8 cellular contexts compared by ENCODE assay signal in the genomic region with DNA sequence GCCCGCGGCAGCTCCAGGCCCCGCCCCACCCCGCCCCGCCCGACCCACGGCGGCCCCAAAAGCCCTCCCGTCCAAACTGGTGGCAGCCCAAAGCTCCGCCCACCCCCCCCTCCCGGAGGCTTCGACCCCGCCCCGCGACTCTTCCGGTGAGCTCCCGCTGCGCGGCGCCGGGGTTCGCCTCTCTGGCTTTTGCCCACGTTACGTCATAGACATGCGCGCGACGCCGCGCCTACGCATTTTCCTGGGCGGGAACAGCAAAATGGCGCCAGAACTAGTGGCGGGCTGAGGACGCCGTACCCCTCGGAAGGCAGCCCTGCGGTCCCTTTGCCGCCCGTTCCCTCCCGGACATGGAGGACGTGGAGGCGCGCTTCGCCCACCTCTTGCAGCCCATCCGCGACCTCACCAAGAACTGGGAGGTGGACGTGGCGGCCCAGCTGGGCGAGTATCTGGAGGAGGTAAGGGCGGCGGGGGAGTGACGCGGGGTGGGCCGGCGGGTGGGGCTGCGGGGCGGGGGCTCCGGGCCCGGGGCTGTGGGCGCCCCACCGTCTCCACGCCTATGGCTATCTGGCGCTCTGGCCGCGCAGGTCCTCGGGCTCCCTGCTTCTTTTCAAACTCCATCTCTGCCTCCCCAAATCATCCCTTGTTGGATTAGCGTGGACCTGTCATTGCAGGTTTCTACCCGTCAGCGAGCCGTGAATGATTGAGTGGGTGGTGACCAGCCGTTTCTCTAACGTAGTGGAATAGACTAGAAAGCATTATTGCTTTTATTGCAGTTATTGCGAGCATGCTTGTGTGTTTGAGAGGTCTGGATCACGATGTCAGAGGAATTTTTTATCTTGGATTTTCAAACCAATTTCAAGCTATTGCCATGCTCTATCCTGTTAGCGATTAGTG. TPM values are rescaled to one million over a fixed set of nuclear protein-coding genes. Genes with fewer than 3 reads are reported as not detected.
DNase-seq lines count a peak whose midpoint lies in the region; TF ChIP-seq lines count a peak whose summit lies in the region.

A gene (plus strand): TSS at position 234 of the 894 bp plus-strand sequence. CDS start 114 bp downstream, at position 348.

- in situ Hi-C loops in GM23248 (cut with MboI) = no loop called here

- DNase-seq in GM23248 (peak; percentile 99), Kasumi-1 (lab: John Stamatoyannopoulos, UW) (peak; percentile 90 to 94), RWPE1 (ENCODE audit: low spot score) (peak; percentile 99), fibroblast of the conjunctiva (ENCODE audit: low read depth) (peak; percentile 93)
- peak; percentile 100 for DNase-seq in activated effector memory CD4-positive, alpha-beta T cell treated with anti-CD3 and anti-CD28 coated beads, Interleukin-2, amount 50 U/mL, for 16 hours

- H3K27me3 Mint-ChIP-seq in nephron (ENCODE audit: low read depth) = no peaks in the 10 kb centered on the region
- no peaks in the 10 kb centered on the region for H3K27me3 Mint-ChIP-seq in stimulated activated naive CD8-positive, alpha-beta T cell treated with anti-CD3 and anti-CD28 coated beads, Interleukin-15, Interleukin-2, amounts not matched to agents 100 ng/mL and 50 ng/mL, for 24 hours

- H3K9ac ChIP-seq in GM23248 = peak within 1 kb of the TSS; percentile 97

- H3K36me3 Mint-ChIP-seq in nephron (ENCODE audit: low read depth) = peaks cover 5% of the 10 kb centered on the region
- peaks cover 11% of the 10 kb centered on the region for H3K36me3 Mint-ChIP-seq in stimulated activated naive CD8-positive, alpha-beta T cell treated with anti-CD3 and anti-CD28 coated beads, Interleukin-15, Interleukin-2, amounts not matched to agents 100 ng/mL and 50 ng/mL, for 24 hours (ENCODE audit: low read depth)

- H4K20me1 ChIP-seq in DOHH2 (ENCODE audit: control insufficient read depth, insufficient read depth, low read depth, low read length) = peaks cover 14% of the 10 kb centered on the region; the same call in 1 of the 2 replicates
- H4K20me1 ChIP-seq in GM23248 (ENCODE audit: insufficient read depth) = no peaks in the 10 kb centered on the region; the same call in 1 of the 2 replicates

- POLR2A ChIA-PET in RWPE1 (lab: Yijun Ruan, JAX; ENCODE audit: low non-redundant PET) = interaction anchor here (0.6 to 0.8 kb wide), 3 partner anchors 15 to 55 kb away, joined by 4 to 5 read pairs (median 4); a partner anchor contains a TSS

- no peaks in the 10 kb centered on the region for H3K9me3 ChIP-seq in DOHH2 (ENCODE audit: control insufficient read depth, insufficient read depth, low read length)
- H3K9me3 ChIP-seq in GM23248 (ENCODE audit: low read depth) = no peaks in the 10 kb centered on the region

- H3K4me2 ChIP-seq in DOHH2 (ENCODE audit: low read length) (peak within 1 kb of the TSS; percentile 99), GM23248 (ENCODE audit: unreplicated experiment) (peak within 1 kb of the TSS; percentile 100)

- peaks cover 12% of the 10 kb centered on the region for H3K4me1 Mint-ChIP-seq in nephron
- peaks cover 29% of the 10 kb centered on the region for H3K4me1 Mint-ChIP-seq in stimulated activated naive CD8-positive, alpha-beta T cell treated with anti-CD3 and anti-CD28 coated beads, Interleukin-15, Interleukin-2, amounts not matched to agents 100 ng/mL and 50 ng/mL, for 24 hours (ENCODE audit: low read depth)

- H3K4me3 ChIP-seq in DOHH2 (ENCODE audit: low read length) = peak within 1 kb of the TSS; percentile 100
- H3K4me3 ChIP-seq in GM23248 = peak within 1 kb of the TSS; percentile 94

- peak within 1 kb of the TSS; percentile 81 to 96 (median 91) for H3K27ac Mint-ChIP-seq in nephron
- H3K27ac Mint-ChIP-seq in stimulated activated naive CD8-positive, alpha-beta T cell treated with anti-CD3 and anti-CD28 coated beads, Interleukin-15, Interleukin-2, amounts not matched to agents 100 ng/mL and 50 ng/mL, for 24 hours = peak within 1 kb of the TSS; percentile 97

- peak within 1 kb of the TSS; percentile 75 for H2AFZ ChIP-seq in GM23248

- CTCF ChIA-PET in RWPE1 (lab: Yijun Ruan, JAX) = no interaction called here

- 1% methylated on average over 45 to 63 of the region's 76 CpGs for WGBS in GM23248 (ENCODE audit: low coverage in 1 of 2, low lambda C conversion rate in 2 of 2, missing lambda C conversion rate in 2 of 2), 2 experiments

- H3K9me3 Mint-ChIP-seq in nephron = no peaks in the 10 kb centered on the region
- no peaks in the 10 kb centered on the region for H3K9me3 Mint-ChIP-seq in stimulated activated naive CD8-positive, alpha-beta T cell treated with anti-CD3 and anti-CD28 coated beads, Interleukin-15, Interleukin-2, amounts not matched to agents 100 ng/mL and 50 ng/mL, for 24 hours

- H3K9me2 ChIP-seq in DOHH2 (replicated peaks; ENCODE audit: control insufficient read depth, low read length) = no peaks in the 10 kb centered on the region
- no peaks in the 10 kb centered on the region for H3K9me2 ChIP-seq in GM23248 (ENCODE audit: insufficient read depth)

- H3K79me2 ChIP-seq in DOHH2 (ENCODE audit: control insufficient read depth, low read length) = peaks cover 80% of the 10 kb centered on the region
- H3K79me2 ChIP-seq in GM23248 (ENCODE audit: insufficient read depth) = peaks cover 80% of the 10 kb centered on the region

- H3K36me3 ChIP-seq in DOHH2 (ENCODE audit: control insufficient read depth, low read length) = peaks cover 58% of the 10 kb centered on the region
- H3K36me3 ChIP-seq in GM23248 (ENCODE audit: low read depth) = no peaks in the 10 kb centered on the region

- no peaks in the 10 kb centered on the region for H3K27me3 ChIP-seq in DOHH2 (ENCODE audit: control insufficient read depth, low read length)
- no peaks in the 10 kb centered on the region for H3K27me3 ChIP-seq in GM23248 (replicated peaks; ENCODE audit: insufficient read depth)

- H3K4me3 Mint-ChIP-seq in nephron = peak within 1 kb of the TSS; percentile 95 to 97 (median 96)
- H3K4me3 Mint-ChIP-seq in stimulated activated naive CD8-positive, alpha-beta T cell treated with anti-CD3 and anti-CD28 coated beads, Interleukin-15, Interleukin-2, amounts not matched to agents 100 ng/mL and 50 ng/mL, for 24 hours = peak within 1 kb of the TSS; percentile 94

- H3K4me1 ChIP-seq in DOHH2 (ENCODE audit: control insufficient read depth, low read length) (peaks cover 19% of the 10 kb centered on the region), GM23248 (ENCODE audit: insufficient read depth) (peaks cover 10% of the 10 kb centered on the region)

- H3F3A ChIP-seq in DOHH2 (ENCODE audit: control insufficient read depth, insufficient read depth) (no peaks in the 10 kb centered on the region), GM23248 (ENCODE audit: insufficient read depth) (peaks cover 10% of the 10 kb centered on the region; the same call in 1 of the 2 replicates)

- H3K27ac ChIP-seq in DOHH2 (ENCODE audit: low read depth, low read length) (peak within 1 kb of the TSS; percentile 68), GM23248 (peak within 1 kb of the TSS; percentile 78), RWPE1 (peak within 1 kb of the TSS; percentile 91)

- TF ChIP-seq CTCF in DOHH2 (IDR thresholded peaks at IDR 0.05; ENCODE audit: low read depth, low read length, poor library complexity, severe bottlenecking) = no peak
- TF ChIP-seq CTCF in RWPE1 (conservative IDR thresholded peaks at IDR 0.05; ENCODE audit: low read depth) = no peak
- TF ChIP-seq CTCF in nephron (IDR thresholded peaks at IDR 0.05; ENCODE audit: unreplicated experiment in 3 of 3) = no peak

RNA-seq across cellular contexts. Expression of the gene that starts here (rescaled TPM):
- total RNA-seq in GM23248 (2014; rRNA removed; shearing (Covaris generic)) = 33.8 and 61.0 TPM in 2 replicates
- 27.7 and 28.6 TPM in 2 replicates for polyA plus RNA-seq in GM23248 (2016; fragmentation: Nextera tagmentation; extraction: Ambion mirVana)

Comparison
In these comparisons a context has a peak if more than half of its experiments do, and no peak if none do; other contexts are left out.
1. Peak in every context shown above with its lines: DNase-seq, H3K4me3 ChIP-seq and H3K27ac ChIP-seq.